ENCODE assay signal across 8 cellular contexts in genomic region chr22:31945478-31945815, GRCh38. TPM values are rescaled to one million over a fixed set of nuclear protein-coding genes. Genes with fewer than 3 reads are reported as not detected.
DNase-seq lines count a peak whose midpoint lies in the region; ATAC-seq, FAIRE-seq and TF ChIP-seq lines count a peak whose summit lies in the region.

No MANE protein-coding gene starts in this region.

- H3K9me3 ChIP-seq in Panc1 (ENCODE audit: control insufficient read depth, insufficient read depth, low read depth, low read length) (no peaks in the 10 kb centered on the region), small intestine (ENCODE audit: control insufficient read depth, low read depth) (no peaks in the 10 kb centered on the region)

- peak overlapping the region; percentile 78 to 91 for H3K4me3 ChIP-seq in Panc1 (ENCODE audit: low read depth in 2 of 2, low read length in 2 of 2)
- peak overlapping the region; percentile 88 to 91 for H3K4me3 ChIP-seq in small intestine (ENCODE audit: low read depth in 1 of 2, low read length in 2 of 2)

- no peak for ATAC-seq in Panc1
- ATAC-seq in foreskin keratinocyte: no peak

- DNase-seq in GM20000 (ENCODE audit: low spot score) (peak; percentile 42), Panc1 (ENCODE audit: low read depth, low spot score) (no peak), foreskin keratinocyte (no peak), small intestine (peak; percentile 32), NCI-H2107 (lab: John Stamatoyannopoulos, UW) (no peak), NCI-H2196 treated with DMSO at 0.1 percent for 48 hours (lab: John Stamatoyannopoulos, UW; ENCODE audit: unreplicated experiment) (no peak)
- DNase-seq in stimulated activated CD4-positive, alpha-beta T cell treated with anti-CD3 and anti-CD28 coated beads, Interleukin-2, amount 100 ng/mL, for 48 hours: no peak
- DNase-seq in stimulated activated naive CD4-positive, alpha-beta T cell treated with Interleukin-2 at 50 U/mL for 16 hours (lab: John Stamatoyannopoulos, UW): no peak

- in situ Hi-C loops in Panc1 (cut with HindIII; ENCODE audit: low pct_unique_long_range_greater_than_20kb, low sequenced_read_pairs): no loop called here

- intact Hi-C loops in Panc1 (cut with micrococcal nuclease; ENCODE audit: unreplicated experiment): loop anchor here (10.0 kb wide), 1 partner anchor 281 kb away; the partner anchor contains the start of gene PISD

- POLR2A ChIA-PET in Panc1 (lab: Charles Lee): no interaction called here

- 1 to 3% (median 1%) methylated on average over 12 of the region's 12 CpGs for WGBS in small intestine, 3 donors

- BruUV-seq in Panc1 (replicated peaks; lab: Mats Ljungman, UMichigan): no TSS peak

- H3K36me3 ChIP-seq in Panc1 (ENCODE audit: control insufficient read depth, insufficient read depth, low read length): peaks cover 18% of the 10 kb centered on the region
- peaks cover 0 to 4% of the 10 kb centered on the region in 2 donors for H3K36me3 ChIP-seq in small intestine (ENCODE audit: control insufficient read depth in 2 of 2, insufficient read depth in 2 of 2, low read length in 2 of 2)

- peak overlapping the region; percentile 90 for H3K27ac ChIP-seq in Panc1 (ENCODE audit: low read length)
- H3K27ac ChIP-seq in foreskin keratinocyte: peak overlapping the region; percentile 96
- H3K27ac ChIP-seq in small intestine (ENCODE audit: low read depth in 1 of 2, low read length in 1 of 2): peak overlapping the region; percentile 96 to 99

- H3K27me3 ChIP-seq in Panc1 (ENCODE audit: control insufficient read depth, insufficient read depth, low read length) (no peaks in the 10 kb centered on the region), foreskin keratinocyte (no peaks in the 10 kb centered on the region), small intestine (ENCODE audit: control insufficient read depth in 2 of 2, insufficient read depth in 2 of 2, low read length in 2 of 2) (no peaks in the 10 kb centered on the region)

- no peak for TF ChIP-seq CTCF in GM20000 (IDR thresholded peaks at IDR 0.05; ENCODE audit: extremely low read depth, missing control alignments)
- no peak for TF ChIP-seq CTCF in Panc1 (IDR thresholded peaks at IDR 0.05)
- TF ChIP-seq CTCF in foreskin keratinocyte (conservative IDR thresholded peaks at IDR 0.05): no peak

- CTCF ChIA-PET in Panc1 (lab: Charles Lee): no interaction called here

- peaks cover 15% of the 10 kb centered on the region for H3K4me1 ChIP-seq in Panc1 (ENCODE audit: control insufficient read depth, insufficient read depth, low read length)
- H3K4me1 ChIP-seq in foreskin keratinocyte: peaks cover 22% of the 10 kb centered on the region
- H3K4me1 ChIP-seq in small intestine (ENCODE audit: control insufficient read depth in 2 of 2, insufficient read depth in 1 of 2, low read depth in 1 of 2, low read length in 1 of 2): peaks cover 3 to 8% of the 10 kb centered on the region in 2 donors

- no peak for FAIRE-seq in small intestine (lab: Jason Lieb, UNC)

RNA-seq across cellular contexts. Expression of gene YWHAH, which starts 1.1 kb away (rescaled TPM):
- total RNA-seq in Panc1 (2021; ENCODE audit: unreplicated experiment): 138 TPM
- 97.5 TPM for polyA plus RNA-seq in Panc1 (2012; ENCODE audit: insufficient read length)
- 185 and 195 TPM in 2 replicates for total RNA-seq in foreskin keratinocyte
- polyA plus RNA-seq in foreskin keratinocyte: 134 and 152 TPM in 2 replicates
- polyA plus RNA-seq in small intestine: 10 to 100 TPM; 81.0 to 99.1 (median 98.6) TPM

Comparison
In these comparisons a context has a peak if more than half of its experiments do, and no peak if none do; other contexts are left out.
1. DNase-seq: peak in GM20000 (single experiment) and small intestine (single experiment); none in Panc1 (single experiment), foreskin keratinocyte (0 of 2), stimulated activated CD4-positive, alpha-beta T cell treated with anti-CD3 and anti-CD28 coated beads, Interleukin-2, amount 100 ng/mL, for 48 hours (0 of 2), NCI-H2107 (single experiment), stimulated activated naive CD4-positive, alpha-beta T cell treated with Interleukin-2 at 50 U/mL for 16 hours (single experiment) and NCI-H2196 treated with DMSO at 0.1 percent for 48 hours (single experiment).
2. Peak in every context shown above with its lines, with median percentiles within 50 percentile points of each other: H3K27ac ChIP-seq.